Comparison of ENCODE assay signal across 15 cellular contexts in genomic region chr20:14707865-14708574, GRCh38.
"Had no signal": no experiment of that assay in that cellular context is flagged by ENCODE, and none has a peak within 500 bp of the region (broad histone marks: within the 10 kb centered on the region; RNA-seq: fewer than 3 reads in every experiment).

No MANE protein-coding gene starts in this region.

- DNase-seq: activated CD4-positive, alpha-beta T cell treated with anti-CD3 and anti-CD28 coated beads for 36 hours; activated CD4-positive, alpha-beta T cell treated with anti-CD3 and anti-CD28 coated beads, Interleukin-2, amount 50 U/mL, for 48 hours; activated naive CD4-positive, alpha-beta T cell; activated naive CD8-positive, alpha-beta T cell treated with anti-CD3 and anti-CD28 coated beads, Interleukin-2, amount 10 ng/mL, durations not matched to agents 7 days and 5 days; activated T-cell treated with anti-CD3 and anti-CD28 coated beads for 4 hours; central memory CD4-positive, alpha-beta T cell; effector CD4-positive, alpha-beta T cell; foreskin fibroblast; left lung; naive thymus-derived CD4-positive, alpha-beta T cell; psoas muscle; right lobe of liver; stimulated activated CD4-positive, alpha-beta T cell treated with anti-CD3 and anti-CD28 coated beads, Interleukin-4, amount 100 ng/mL, for 1 hour; stomach had no signal

- H3K9me3 ChIP-seq: left lung, psoas muscle, right lobe of liver, stomach had no signal

- H3K4me2 ChIP-seq: smooth muscle cell had no signal

- H3K27me3 ChIP-seq: left lung, right lobe of liver, stomach had no signal

- H3K4me1 ChIP-seq: left lung had no signal

- H3K36me3 ChIP-seq: left lung, right lobe of liver, stomach had no signal

- ATAC-seq: activated CD4-positive, alpha-beta T cell treated with anti-CD3 and anti-CD28 coated beads for 36 hours; left lung; naive thymus-derived CD4-positive, alpha-beta T cell; psoas muscle had no signal

- H3K4me3 ChIP-seq: left lung, psoas muscle, right lobe of liver, smooth muscle cell, stomach had no signal

- H3K27ac ChIP-seq: left lung, psoas muscle, right lobe of liver, stomach had no signal
